ENCODE assay signal across 1 cellular context in the genomic region with DNA sequence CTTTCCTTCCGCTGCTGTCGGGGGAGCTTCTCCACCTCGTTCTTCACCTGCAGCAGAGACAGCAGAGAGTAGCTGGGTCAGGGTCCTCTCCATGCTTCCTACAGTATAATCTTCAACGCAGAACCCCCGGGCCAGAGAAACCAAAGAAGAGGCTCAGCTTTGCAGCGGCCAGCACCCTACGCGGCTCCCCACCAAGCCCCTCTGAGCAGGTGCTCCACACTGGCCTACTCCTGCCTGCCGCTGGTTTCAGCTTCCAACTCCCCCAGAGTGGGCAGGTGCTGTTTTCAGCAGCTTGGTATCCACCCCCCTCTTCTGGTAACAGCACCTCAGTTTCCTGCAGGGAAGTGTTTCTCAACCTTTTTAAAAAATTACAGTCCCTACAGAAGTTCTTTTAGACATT.
TF ChIP-seq lines count a peak whose summit lies in the region.

No MANE protein-coding gene starts in this region.

TF ChIP-seq in K562, 482 proteins besides CTCF, POLR2A, EP300 and RAD21 (continued from another document):
- TF ChIP-seq U2AF1 (optimal IDR thresholded peaks at IDR 0.05; ENCODE audit: low read depth, low read length) = no peak
